Comparison of ENCODE assay signal across 16 cellular contexts in genomic region chr11:94834931-94835330, GRCh38.
A peak's percentile ranks its signal among the peaks of the same experiment; 100 is the strongest.
DNase-seq lines count a peak whose midpoint lies in the region; ATAC-seq, FAIRE-seq and TF ChIP-seq lines count a peak whose summit lies in the region.
"Had no signal": no experiment of that assay in that cellular context is flagged by ENCODE, and none has a peak within 500 bp of the region (broad histone marks: within the 10 kb centered on the region; RNA-seq: fewer than 3 reads in every experiment).

No MANE protein-coding gene starts in this region.

- H3K9me3 ChIP-seq in naive thymus-derived CD4-positive, alpha-beta T cell (ENCODE audit: control insufficient read depth in 2 of 3, low read length in 3 of 3), result no peaks in the 10 kb centered on the region
- no peaks in the 10 kb centered on the region for H3K9me3 ChIP-seq in CD8-positive, alpha-beta memory T cell (ENCODE audit: low read length)
- H3K9me3 ChIP-seq: neutrophil had no signal

- H3K4me3 Mint-ChIP-seq in osteocyte (ENCODE audit: unreplicated experiment), result no peak overlapping the region
- no peak overlapping the region for H3K4me3 Mint-ChIP-seq in naive thymus-derived CD4-positive, alpha-beta T cell
- no peak overlapping the region for H3K4me3 Mint-ChIP-seq in CD8-positive, alpha-beta memory T cell

- H3K4me1 Mint-ChIP-seq in osteocyte (ENCODE audit: unreplicated experiment), result peaks cover 46% of the 10 kb centered on the region
- peaks cover 0 to 4% (median 0%) of the 10 kb centered on the region in 7 donors for H3K4me1 Mint-ChIP-seq in naive thymus-derived CD4-positive, alpha-beta T cell
- no peaks in the 10 kb centered on the region for H3K4me1 Mint-ChIP-seq in CD8-positive, alpha-beta memory T cell

- no peaks in the 10 kb centered on the region for H3K27me3 ChIP-seq in naive thymus-derived CD4-positive, alpha-beta T cell (ENCODE audit: control insufficient read depth in 2 of 2, insufficient read depth in 2 of 2, low read length in 2 of 2)
- H3K27me3 ChIP-seq in CD8-positive, alpha-beta memory T cell (ENCODE audit: insufficient read depth, low read length, poor library complexity, severe bottlenecking), result peaks cover 4% of the 10 kb centered on the region
- H3K27me3 ChIP-seq: neutrophil had no signal

- intact Hi-C loops in naive thymus-derived CD4-positive, alpha-beta T cell (cut with micrococcal nuclease), result no loop called here
- intact Hi-C loops in left colon (cut with DNase I, micrococcal nuclease), result no loop called here

- H3K36me3 ChIP-seq in naive thymus-derived CD4-positive, alpha-beta T cell (ENCODE audit: control insufficient read depth in 2 of 3, insufficient read depth in 3 of 3, low read length in 3 of 3), result no peaks in the 10 kb centered on the region
- no peaks in the 10 kb centered on the region for H3K36me3 ChIP-seq in CD8-positive, alpha-beta memory T cell (ENCODE audit: insufficient read depth, low read length)
- H3K36me3 ChIP-seq: neutrophil had no signal

- H3K9me3 Mint-ChIP-seq in osteocyte (ENCODE audit: unreplicated experiment), result no peaks in the 10 kb centered on the region
- H3K9me3 Mint-ChIP-seq in naive thymus-derived CD4-positive, alpha-beta T cell, result no peaks in the 10 kb centered on the region
- H3K9me3 Mint-ChIP-seq in CD8-positive, alpha-beta memory T cell, result no peaks in the 10 kb centered on the region

- peak overlapping the region; percentile 83 for H3K27ac ChIP-seq in VCaP
- no peak overlapping the region for H3K27ac ChIP-seq in naive thymus-derived CD4-positive, alpha-beta T cell (ENCODE audit: low read depth, low read length)
- no peak overlapping the region for H3K27ac ChIP-seq in CD8-positive, alpha-beta memory T cell (ENCODE audit: low read depth, low read length)
- H3K27ac ChIP-seq: neutrophil had no signal

- H3K27me3 Mint-ChIP-seq in osteocyte (ENCODE audit: unreplicated experiment), result no peaks in the 10 kb centered on the region
- H3K27me3 Mint-ChIP-seq in naive thymus-derived CD4-positive, alpha-beta T cell, result peaks cover 0 to 5% (median 3%) of the 10 kb centered on the region in 5 donors
- peaks cover 3 to 29% of the 10 kb centered on the region in 2 donors for H3K27me3 Mint-ChIP-seq in CD8-positive, alpha-beta memory T cell

- TF ChIP-seq CTCF in D721Med (IDR thresholded peaks at IDR 0.05; ENCODE audit: insufficient read depth, missing control alignments) (no peak), VCaP (conservative IDR thresholded peaks at IDR 0.05) (no peak), osteocyte (IDR thresholded peaks at IDR 0.05) (no peak), GM20000 (IDR thresholded peaks at IDR 0.05; ENCODE audit: extremely low read depth, missing control alignments) (no peak)

- peak overlapping the region; percentile 79 for H3K27ac Mint-ChIP-seq in osteocyte (ENCODE audit: unreplicated experiment)
- H3K27ac Mint-ChIP-seq in naive thymus-derived CD4-positive, alpha-beta T cell, result no peak overlapping the region
- no peak overlapping the region for H3K27ac Mint-ChIP-seq in CD8-positive, alpha-beta memory T cell

- H3K4me1 ChIP-seq in naive thymus-derived CD4-positive, alpha-beta T cell (ENCODE audit: control insufficient read depth in 2 of 2, insufficient read depth in 2 of 2, low read length in 2 of 2), result no peaks in the 10 kb centered on the region
- no peaks in the 10 kb centered on the region for H3K4me1 ChIP-seq in CD8-positive, alpha-beta memory T cell (ENCODE audit: insufficient read depth, low read length)

- H3K36me3 Mint-ChIP-seq in osteocyte (ENCODE audit: unreplicated experiment), result peaks cover 33% of the 10 kb centered on the region
- H3K36me3 Mint-ChIP-seq in naive thymus-derived CD4-positive, alpha-beta T cell, result peaks cover 0 to 4% (median 0%) of the 10 kb centered on the region in 5 donors
- H3K36me3 Mint-ChIP-seq in CD8-positive, alpha-beta memory T cell, result no peaks in the 10 kb centered on the region

- POLR2A ChIA-PET in naive thymus-derived CD4-positive, alpha-beta T cell (lab: Charles Lee), result no interaction called here
- POLR2A ChIA-PET in CD8-positive, alpha-beta memory T cell (lab: Charles Lee), result no interaction called here

- CTCF ChIA-PET in naive thymus-derived CD4-positive, alpha-beta T cell (lab: Charles Lee), result interaction anchor here (0.7 kb wide), 1 partner anchor 9 kb away, joined by 3 read pairs; no protein-coding TSS in a partner anchor
- CTCF ChIA-PET in CD8-positive, alpha-beta memory T cell (lab: Charles Lee), result no interaction called here

- DNase-seq in D721Med (ENCODE audit: insufficient read length, low spot score), result no peak
- peak; percentile 37 for DNase-seq in fibroblast of gingiva (ENCODE audit: low read depth)
- no peak for DNase-seq in osteocyte (ENCODE audit: extremely low spot score, unreplicated experiment)
- no peak for DNase-seq in naive thymus-derived CD4-positive, alpha-beta T cell
- no peak for DNase-seq in CD8-positive, alpha-beta memory T cell
- DNase-seq in GM20000 (ENCODE audit: low spot score), result no peak
- DNase-seq in left colon, result no peak
- DNase-seq: activated effector memory CD4-positive, alpha-beta T cell treated with Interleukin-2 at 50 U/mL for 16 hours; AML-193; hippocampal formation; NCI-H2227 treated with DMSO at 0.1 percent for 48 hours; stimulated activated naive CD8-positive, alpha-beta T cell treated with anti-CD3 and anti-CD28 coated beads, Interleukin-15, Interleukin-2, amounts not matched to agents 100 U/mL and 50 U/mL, for 24 hours had no signal

- peak; percentile 25 for FAIRE-seq in D721Med (lab: Jason Lieb, UNC)
- FAIRE-seq: H1 had no signal

- H3K4me3 ChIP-seq in naive thymus-derived CD4-positive, alpha-beta T cell (ENCODE audit: low read length), result no peak overlapping the region
- no peak overlapping the region for H3K4me3 ChIP-seq in CD8-positive, alpha-beta memory T cell (ENCODE audit: low read length)
- H3K4me3 ChIP-seq: skin epidermis had no signal

- no peak for ATAC-seq in naive thymus-derived CD4-positive, alpha-beta T cell
- no peak for ATAC-seq in left colon
- ATAC-seq: stimulated activated naive CD8-positive, alpha-beta T cell treated with anti-CD3 and anti-CD28 coated beads, Interleukin-15, Interleukin-2, amounts not matched to agents 100 U/mL and 50 U/mL, for 24 hours had no signal
